Comparison of ENCODE assay signal across 8 cellular contexts in the genomic region with DNA sequence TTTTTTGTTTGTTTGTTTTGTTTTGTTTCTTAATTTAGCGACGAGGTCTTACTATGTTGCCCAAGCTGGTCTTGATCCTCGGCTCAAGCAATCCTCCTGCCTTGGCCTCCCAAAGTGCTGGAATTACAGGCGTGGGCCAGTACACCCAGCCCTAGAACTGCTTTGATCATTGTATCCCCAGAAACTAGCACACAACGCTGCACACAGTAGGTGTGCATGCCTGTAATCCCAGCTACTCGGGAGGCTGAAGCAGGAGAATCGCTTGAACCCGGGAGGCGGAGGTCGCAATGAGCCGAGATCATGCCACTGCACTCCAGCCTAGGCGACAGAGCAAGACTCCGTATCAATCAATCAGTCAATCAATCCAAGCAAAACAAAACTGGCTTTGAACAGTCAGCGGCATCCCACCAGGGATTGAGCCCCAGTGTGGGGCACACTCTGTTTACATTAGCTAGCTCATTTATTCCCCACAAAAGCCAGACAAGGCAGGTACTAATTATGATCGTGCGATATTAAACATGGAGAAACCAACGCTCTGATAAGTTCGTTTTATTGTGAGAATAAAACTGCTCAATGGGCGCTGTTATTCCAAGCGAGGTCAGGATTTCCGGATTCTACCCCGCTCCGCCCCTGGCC. TPM values are rescaled to one million over a fixed set of nuclear protein-coding genes. Genes with fewer than 3 reads are reported as not detected.
DNase-seq lines count a peak whose midpoint lies in the region; ATAC-seq and TF ChIP-seq lines count a peak whose summit lies in the region.

No MANE protein-coding gene starts in this region.

- peaks cover 7% of the 10 kb centered on the region for H3F3A ChIP-seq in smooth muscle cell (ENCODE audit: low read depth)

- WGBS in heart right ventricle, 2 donors: 42 to 43% methylated on average over 23 of the region's 23 CpGs
- WGBS in smooth muscle cell (ENCODE audit: low lambda C conversion rate): 53% methylated on average over 21 of the region's 23 CpGs

- peak overlapping the region; percentile 78 for H3K4me2 ChIP-seq in smooth muscle cell

- DNase-seq in A673 (ENCODE audit: low spot score) (no peak), heart right ventricle (peak in 1 of 2 donors; percentile 20), smooth muscle cell (lab: John Stamatoyannopoulos, UW; ENCODE audit: unreplicated experiment) (no peak), hepatic stellate cell (ENCODE audit: low spot score) (no peak)
- no peak for DNase-seq in stimulated activated CD4-positive, alpha-beta T cell treated with anti-CD3 and anti-CD28 coated beads, Interleukin-2, amount 100 ng/mL, for 48 hours

- TF ChIP-seq CTCF in A673 (conservative IDR thresholded peaks at IDR 0.05; ENCODE audit: low read depth, low read length): no peak
- TF ChIP-seq CTCF in VCaP (conservative IDR thresholded peaks at IDR 0.05): no peak
- TF ChIP-seq CTCF in heart right ventricle (IDR thresholded peaks at IDR 0.05): no peak
- no peak for TF ChIP-seq CTCF in smooth muscle cell (IDR thresholded peaks at IDR 0.05; ENCODE audit: borderline replicate concordance, insufficient read depth, poor library complexity, severe bottlenecking)

- H3K4me3 ChIP-seq in A673 (ENCODE audit: low read depth, low read length, poor library complexity, severe bottlenecking) (peak overlapping the region; percentile 100), heart right ventricle (peak overlapping the region in 9 of 10 donors; percentile 39 to 99 (median 89)), smooth muscle cell (peak overlapping the region; percentile 46)

- H2AFZ ChIP-seq in smooth muscle cell (ENCODE audit: low read depth): no peak overlapping the region

- H3K27me3 ChIP-seq in A673 (replicated peaks; ENCODE audit: insufficient read depth, low read depth, low read length, poor library complexity): no peaks in the 10 kb centered on the region
- H3K27me3 ChIP-seq in heart right ventricle: no peaks in the 10 kb centered on the region
- no peaks in the 10 kb centered on the region for H3K27me3 ChIP-seq in smooth muscle cell (ENCODE audit: low read depth)

- CTCF ChIA-PET in A673 (lab: Charles Lee): no interaction called here

- H3K79me2 ChIP-seq in smooth muscle cell (ENCODE audit: low read depth): peaks cover 43% of the 10 kb centered on the region

- POLR2A ChIA-PET in A673 (lab: Charles Lee; ENCODE audit: low non-redundant PET): no interaction called here

- peak; percentile 4 for ATAC-seq in GM21515 (IDR thresholded peaks at IDR 0.05; ENCODE audit: unreplicated experiment)
- peak in 3 of 8 donors; percentile 8 to 16 (median 16) for ATAC-seq in heart right ventricle
- no peak for ATAC-seq in HG02981 (IDR thresholded peaks at IDR 0.05; ENCODE audit: unreplicated experiment)

- H4K20me1 ChIP-seq in smooth muscle cell (ENCODE audit: low read depth): peaks cover 35% of the 10 kb centered on the region

- intact Hi-C loops in A673 (cut with micrococcal nuclease; ENCODE audit: unreplicated experiment): no loop called here
- intact Hi-C loops in heart right ventricle (cut with DNase I): loop anchor here in 2 of 10 donors (1.0 to 2.0 kb wide), 2 partner anchors 28 to 29 kb away; partner anchors contain the start of genes COG8 (in 2 of the 2) and NIP7 (in 2 of the 2)

- no TSS peak for BruUV-seq in A673 (replicated peaks; lab: Mats Ljungman, UMichigan)

- H3K36me3 ChIP-seq in A673 (ENCODE audit: insufficient read depth, low read length, poor library complexity, severe bottlenecking) (peaks cover 13% of the 10 kb centered on the region), heart right ventricle (peaks cover 0 to 26% (median 7%) of the 10 kb centered on the region in 9 donors), smooth muscle cell (ENCODE audit: low read depth) (no peaks in the 10 kb centered on the region)

- H3K9ac ChIP-seq in smooth muscle cell (ENCODE audit: low read depth): peak overlapping the region; percentile 15

- H3K4me1 ChIP-seq in A673 (ENCODE audit: insufficient read depth, low read length, poor library complexity, severe bottlenecking) (no peaks in the 10 kb centered on the region), heart right ventricle (peaks cover 5 to 44% (median 25%) of the 10 kb centered on the region in 9 donors), smooth muscle cell (ENCODE audit: low read depth) (peaks cover 8% of the 10 kb centered on the region)

- H3K9me3 ChIP-seq in A673 (ENCODE audit: low read depth, low read length, poor library complexity, severe bottlenecking) (no peaks in the 10 kb centered on the region), heart right ventricle (no peaks in the 10 kb centered on the region), smooth muscle cell (replicated peaks; ENCODE audit: low read depth) (no peaks in the 10 kb centered on the region)

- H3K27ac ChIP-seq in A673 (ENCODE audit: low read depth, low read length, poor library complexity, severe bottlenecking) (peak overlapping the region; percentile 72), VCaP (peak overlapping the region; percentile 81), heart right ventricle (peak overlapping the region in 9 of 10 donors; percentile 50 to 94 (median 79)), smooth muscle cell (ENCODE audit: low read depth) (no peak overlapping the region)

RNA-seq across cellular contexts. Expression of gene VPS4A, which starts 0.6 kb away (rescaled TPM):
- total RNA-seq in A673 (2021) (48.7 and 50.4 TPM in 2 replicates), heart right ventricle (10 to 100 TPM; 24.2 to 35.1 (median 27.7) TPM), smooth muscle cell (18.7 and 21.5 TPM in 2 replicates)
- polyA plus RNA-seq in heart right ventricle (10 to 100 TPM; 38.8 to 44.6 TPM), smooth muscle cell (39.9 and 48.1 TPM in 2 replicates)

RNA-seq across cellular contexts. Expression of gene PDF, which starts 19.8 kb away (rescaled TPM):
- 24.8 and 32.4 TPM in 2 replicates for total RNA-seq in A673 (2021)
- total RNA-seq in heart right ventricle: 10 to 100 TPM in 1 of 10 donors, 1 to 10 TPM in 9; 3.9 to 10.7 (median 5.4) TPM
- 1 to 10 TPM; 2.0 to 9.9 TPM for polyA plus RNA-seq in heart right ventricle
- total RNA-seq in smooth muscle cell: 4.0 and 4.4 TPM in 2 replicates
- polyA plus RNA-seq in smooth muscle cell: 5.4 and 12.2 TPM in 2 replicates

RNA-seq across cellular contexts. Expression of gene COG8, which starts 28.8 kb away (rescaled TPM):
- total RNA-seq in A673 (2021) (47.6 and 52.4 TPM in 2 replicates), heart right ventricle (10 to 100 TPM; 20.0 to 29.1 (median 23.7) TPM), smooth muscle cell (33.5 and 35.6 TPM in 2 replicates)
- polyA plus RNA-seq in heart right ventricle (10 to 100 TPM; 15.7 to 16.8 TPM), smooth muscle cell (26.6 and 37.2 TPM in 2 replicates)

RNA-seq across cellular contexts. Expression of gene NIP7, which starts 29.0 kb away (rescaled TPM):
- total RNA-seq in A673 (2021) (55.1 and 66.4 TPM in 2 replicates), heart right ventricle (10 to 100 TPM in 1 of 10 donors, 1 to 10 TPM in 9; 6.1 to 15.8 (median 7.8) TPM), smooth muscle cell (13.3 and 17.0 TPM in 2 replicates)
- polyA plus RNA-seq in heart right ventricle (1 to 10 TPM; 8.0 to 8.2 TPM), smooth muscle cell (20.0 and 20.3 TPM in 2 replicates)

RNA-seq across cellular contexts. Expression of gene TMED6, which starts 41.0 kb away (rescaled TPM):
- 1.8 TPM in 1 of 2 replicates, not detected in the other for total RNA-seq in A673 (2021)
- under 1 TPM in 4 of 10 donors, not detected in 6; 0.32 to 0.41 (median 0.38) TPM for total RNA-seq in heart right ventricle
- under 1 TPM in 1 of 2 donors, not detected in 1; 0.37 TPM for polyA plus RNA-seq in heart right ventricle
- 0.27 TPM in 1 of 2 replicates, not detected in the other for total RNA-seq in smooth muscle cell
- polyA plus RNA-seq in smooth muscle cell: 0.23 and 1.3 TPM in 2 replicates

Comparison
In these comparisons a context has a peak if more than half of its experiments do, and no peak if none do; other contexts are left out.
1. H3K4me3 ChIP-seq: peak in every context shown above with its lines; median percentile 100 in A673; 89 in heart right ventricle; 46 in smooth muscle cell.